ENCODE assay signal across 23 cellular contexts in genomic region chr6:89591745-89592144, GRCh38. TPM values are rescaled to one million over a fixed set of nuclear protein-coding genes. Genes with fewer than 3 reads are reported as not detected.
DNase-seq lines count a peak whose midpoint lies in the region; ATAC-seq, FAIRE-seq and TF ChIP-seq lines count a peak whose summit lies in the region.
"Had no signal": no experiment of that assay in that cellular context is flagged by ENCODE, and none has a peak within 500 bp of the region (broad histone marks: within the 10 kb centered on the region; RNA-seq: fewer than 3 reads in every experiment).

No MANE protein-coding gene starts in this region.

- H3K36me3 ChIP-seq in astrocyte (ENCODE audit: insufficient read depth, low read length): no peaks in the 10 kb centered on the region
- no peaks in the 10 kb centered on the region for H3K36me3 ChIP-seq in testis (ENCODE audit: low read depth, missing control alignments)
- H3K36me3 ChIP-seq: BLaER1 treated with 17β-estradiol and CSF1 and Interleukin-3, amounts not matched to agents 10 nM and 100 nM had no signal

- no peak for DNase-seq in activated naive CD8-positive, alpha-beta T cell treated with anti-CD3 and anti-CD28 coated beads, Interleukin-2, amount 10 ng/mL, durations not matched to agents 7 days and 5 days
- DNase-seq in activated naive CD8-positive, alpha-beta T cell treated with anti-CD3 and anti-CD28 coated beads for 36 hours: no peak
- DNase-seq in astrocyte (ENCODE audit: low read depth) (no peak), endothelial cell (ENCODE audit: low spot score) (no peak), SW 1271 (lab: John Stamatoyannopoulos, UW) (no peak), testis (no peak)
- DNase-seq: AML-193; Caco-2; Calu3; CD4-positive, alpha-beta T cell; CD8-positive, alpha-beta T cell; DMS79 treated with DMSO at 0.1 percent for 48 hours; GF-D8 had no signal

- TF ChIP-seq CTCF in astrocyte (IDR thresholded peaks at IDR 0.05; ENCODE audit: insufficient read depth, low read depth, low read length): no peak
- TF ChIP-seq CTCF in endothelial cell (IDR thresholded peaks at IDR 0.05; ENCODE audit: unreplicated experiment): no peak
- no peak for TF ChIP-seq CTCF in testis (IDR thresholded peaks at IDR 0.05)

- no peak for ATAC-seq in activated naive CD8-positive, alpha-beta T cell treated with anti-CD3 and anti-CD28 coated beads, Interleukin-2, amount 10 ng/mL, durations not matched to agents 7 days and 5 days (ENCODE audit: low read depth)
- no peak for ATAC-seq in GM21723 (IDR thresholded peaks at IDR 0.05; ENCODE audit: unreplicated experiment)
- ATAC-seq: A549; CD8-positive, alpha-beta T cell had no signal

- H3K9ac ChIP-seq in astrocyte (ENCODE audit: low read length): no peak overlapping the region
- H3K9ac ChIP-seq: BLaER1 treated with 17β-estradiol and CSF1 and Interleukin-3, amounts not matched to agents 10 nM and 100 nM had no signal

- intact Hi-C loops in testis (cut with DNase I; ENCODE audit: low total_unique reads): no loop called here

- H3K4me1 ChIP-seq in astrocyte (ENCODE audit: insufficient read depth, low read length): no peaks in the 10 kb centered on the region
- H3K4me1 ChIP-seq in testis: peaks cover 4% of the 10 kb centered on the region
- H3K4me1 ChIP-seq: A549, Caco-2 had no signal

- WGBS in testis, 2 donors: 89 to 91% methylated on average over 4 of the region's 4 CpGs

- FAIRE-seq in astrocyte (lab: Jason Lieb, UNC): no peak
- FAIRE-seq: A549, D721Med, G401.6, GM12891, GM19239 had no signal

- H3K9me3 Mint-ChIP-seq in activated naive CD8-positive, alpha-beta T cell treated with anti-CD3 and anti-CD28 coated beads, Interleukin-2, amount 10 ng/mL, durations not matched to agents 7 days and 5 days: no peaks in the 10 kb centered on the region
- H3K9me3 Mint-ChIP-seq in activated naive CD8-positive, alpha-beta T cell treated with anti-CD3 and anti-CD28 coated beads for 36 hours: peaks cover 12% of the 10 kb centered on the region
- H3K9me3 Mint-ChIP-seq in astrocyte (ENCODE audit: unreplicated experiment) (no peaks in the 10 kb centered on the region), endothelial cell (ENCODE audit: unreplicated experiment) (no peaks in the 10 kb centered on the region)
- H3K9me3 Mint-ChIP-seq: CD4-positive, alpha-beta T cell; CD8-positive, alpha-beta T cell had no signal

- no peaks in the 10 kb centered on the region for H3K79me2 ChIP-seq in astrocyte (ENCODE audit: insufficient read depth, low read length)

- H3K27ac Mint-ChIP-seq in activated naive CD8-positive, alpha-beta T cell treated with anti-CD3 and anti-CD28 coated beads, Interleukin-2, amount 10 ng/mL, durations not matched to agents 7 days and 5 days: peak overlapping the region; percentile 14
- no peak overlapping the region for H3K27ac Mint-ChIP-seq in activated naive CD8-positive, alpha-beta T cell treated with anti-CD3 and anti-CD28 coated beads for 36 hours
- no peak overlapping the region for H3K27ac Mint-ChIP-seq in astrocyte (ENCODE audit: unreplicated experiment)
- H3K27ac Mint-ChIP-seq in endothelial cell (ENCODE audit: unreplicated experiment): no peak overlapping the region
- H3K27ac Mint-ChIP-seq: B cell; CD4-positive, alpha-beta T cell; CD8-positive, alpha-beta T cell had no signal

- H4K20me1 ChIP-seq in astrocyte (ENCODE audit: insufficient read depth, low read length): no peaks in the 10 kb centered on the region
- H4K20me1 ChIP-seq: BLaER1 treated with 17β-estradiol and CSF1 and Interleukin-3, amounts not matched to agents 10 nM and 100 nM had no signal

- H3K27me3 ChIP-seq in astrocyte (ENCODE audit: insufficient read depth, low read length) (no peaks in the 10 kb centered on the region), testis (no peaks in the 10 kb centered on the region)
- H3K27me3 ChIP-seq: BLaER1 treated with 17β-estradiol and CSF1 and Interleukin-3, amounts not matched to agents 10 nM and 100 nM had no signal

- H2AFZ ChIP-seq in astrocyte (ENCODE audit: low read depth, low read length): no peak overlapping the region

- no peak for TF ChIP-seq POLR2A in testis (IDR thresholded peaks at IDR 0.05)

- H3K9me3 ChIP-seq in astrocyte (ENCODE audit: insufficient read depth, low read depth, low read length): no peaks in the 10 kb centered on the region
- H3K9me3 ChIP-seq in testis: no peaks in the 10 kb centered on the region
- H3K9me3 ChIP-seq: A549; BLaER1 treated with 17β-estradiol and CSF1 and Interleukin-3, amounts not matched to agents 10 nM and 100 nM; Caco-2 had no signal

- H3K27ac ChIP-seq in astrocyte (ENCODE audit: low read depth, low read length) (no peak overlapping the region), testis (no peak overlapping the region)
- H3K27ac ChIP-seq: 22Rv1; A549; BLaER1 treated with 17β-estradiol and CSF1 and Interleukin-3, amounts not matched to agents 10 nM and 100 nM; C4-2B had no signal

- no peak overlapping the region for H3K4me2 ChIP-seq in astrocyte (ENCODE audit: low read length)
- H3K4me2 ChIP-seq: A549; BLaER1 treated with 17β-estradiol and CSF1 and Interleukin-3, amounts not matched to agents 10 nM and 100 nM had no signal

- POLR2A ChIA-PET in activated naive CD8-positive, alpha-beta T cell treated with anti-CD3 and anti-CD28 coated beads, Interleukin-2, amount 10 ng/mL, durations not matched to agents 7 days and 5 days (lab: Charles Lee): no interaction called here

- H3K4me3 Mint-ChIP-seq in activated naive CD8-positive, alpha-beta T cell treated with anti-CD3 and anti-CD28 coated beads, Interleukin-2, amount 10 ng/mL, durations not matched to agents 7 days and 5 days: no peak overlapping the region
- H3K4me3 Mint-ChIP-seq in activated naive CD8-positive, alpha-beta T cell treated with anti-CD3 and anti-CD28 coated beads for 36 hours: no peak overlapping the region
- H3K4me3 Mint-ChIP-seq in astrocyte (ENCODE audit: unreplicated experiment) (peak overlapping the region; percentile 12), endothelial cell (ENCODE audit: unreplicated experiment) (peak overlapping the region; percentile 47)
- H3K4me3 Mint-ChIP-seq: B cell; CD4-positive, alpha-beta T cell; CD8-positive, alpha-beta T cell had no signal

- H3K36me3 Mint-ChIP-seq in activated naive CD8-positive, alpha-beta T cell treated with anti-CD3 and anti-CD28 coated beads, Interleukin-2, amount 10 ng/mL, durations not matched to agents 7 days and 5 days: peaks cover 15% of the 10 kb centered on the region
- peaks cover 13% of the 10 kb centered on the region for H3K36me3 Mint-ChIP-seq in activated naive CD8-positive, alpha-beta T cell treated with anti-CD3 and anti-CD28 coated beads for 36 hours
- H3K36me3 Mint-ChIP-seq in astrocyte (ENCODE audit: low read depth, unreplicated experiment) (peaks cover 11% of the 10 kb centered on the region), endothelial cell (ENCODE audit: low read depth, unreplicated experiment) (peaks cover 20% of the 10 kb centered on the region)
- H3K36me3 Mint-ChIP-seq: CD8-positive, alpha-beta T cell had no signal

- peaks cover 16% of the 10 kb centered on the region for H3K4me1 Mint-ChIP-seq in activated naive CD8-positive, alpha-beta T cell treated with anti-CD3 and anti-CD28 coated beads, Interleukin-2, amount 10 ng/mL, durations not matched to agents 7 days and 5 days
- peaks cover 13% of the 10 kb centered on the region for H3K4me1 Mint-ChIP-seq in activated naive CD8-positive, alpha-beta T cell treated with anti-CD3 and anti-CD28 coated beads for 36 hours
- H3K4me1 Mint-ChIP-seq in astrocyte (ENCODE audit: low read depth, unreplicated experiment): no peaks in the 10 kb centered on the region
- peaks cover 34% of the 10 kb centered on the region for H3K4me1 Mint-ChIP-seq in endothelial cell (ENCODE audit: unreplicated experiment)

- H3K4me3 ChIP-seq in astrocyte (ENCODE audit: insufficient read depth, low read depth, low read length): no peak overlapping the region
- no peak overlapping the region for H3K4me3 ChIP-seq in testis
- H3K4me3 ChIP-seq: A549; BLaER1 treated with 17β-estradiol and CSF1 and Interleukin-3, amounts not matched to agents 10 nM and 100 nM had no signal

- H3K27me3 Mint-ChIP-seq in activated naive CD8-positive, alpha-beta T cell treated with anti-CD3 and anti-CD28 coated beads, Interleukin-2, amount 10 ng/mL, durations not matched to agents 7 days and 5 days: peaks cover 3% of the 10 kb centered on the region
- no peaks in the 10 kb centered on the region for H3K27me3 Mint-ChIP-seq in activated naive CD8-positive, alpha-beta T cell treated with anti-CD3 and anti-CD28 coated beads for 36 hours
- H3K27me3 Mint-ChIP-seq in astrocyte (ENCODE audit: low read depth, unreplicated experiment) (no peaks in the 10 kb centered on the region), endothelial cell (ENCODE audit: unreplicated experiment) (no peaks in the 10 kb centered on the region)
- H3K27me3 Mint-ChIP-seq: B cell; CD4-positive, alpha-beta T cell had no signal

RNA-seq across cellular contexts. Expression of gene LYRM2, which starts 46.8 kb away (rescaled TPM):
- 10 to 100 TPM; 32.0 to 36.8 TPM for total RNA-seq in activated naive CD8-positive, alpha-beta T cell treated with anti-CD3 and anti-CD28 coated beads, Interleukin-2, amount 10 ng/mL, durations not matched to agents 7 days and 5 days
- total RNA-seq in activated naive CD8-positive, alpha-beta T cell treated with anti-CD3 and anti-CD28 coated beads for 36 hours: 10 to 100 TPM; 31.6 to 32.3 TPM
- total RNA-seq in astrocyte: 33.7 and 39.2 TPM in 2 replicates
- total RNA-seq in endothelial cell (ENCODE audit: unreplicated experiment): 16.0 TPM
- 10 to 100 TPM; 18.6 to 24.8 TPM for total RNA-seq in testis
- 32.5 TPM for polyA plus RNA-seq in testis (ENCODE audit: insufficient read depth, low read depth, low replicate concordance)

Comparison
In these comparisons a context has a peak if more than half of its experiments do, and no peak if none do; other contexts are left out.
1. H3K4me3 Mint-ChIP-seq: peak in astrocyte (single experiment) and endothelial cell (single experiment); none in activated naive CD8-positive, alpha-beta T cell treated with anti-CD3 and anti-CD28 coated beads, Interleukin-2, amount 10 ng/mL, durations not matched to agents 7 days and 5 days (single experiment) and activated naive CD8-positive, alpha-beta T cell treated with anti-CD3 and anti-CD28 coated beads for 36 hours (single experiment).